ENCODE assay signal across 8 cellular contexts in genomic region chr1:36463404-36463772, GRCh38. TPM values are rescaled to one million over a fixed set of nuclear protein-coding genes. Genes with fewer than 3 reads are reported as not detected.
DNase-seq lines count a peak whose midpoint lies in the region; ATAC-seq and TF ChIP-seq lines count a peak whose summit lies in the region.

No MANE protein-coding gene starts in this region.

- no peak for TF ChIP-seq POLR2A in gastrocnemius medialis (IDR thresholded peaks at IDR 0.05)

- H3K4me1 Mint-ChIP-seq in GM23338 (peaks cover 23% of the 10 kb centered on the region), T-cell (peaks cover 38 to 43% (median 41%) of the 10 kb centered on the region in 3 donors), glutamatergic neuron (ENCODE audit: low read depth, unreplicated experiment) (peaks cover 3% of the 10 kb centered on the region)

- peaks cover 41% of the 10 kb centered on the region for H3K27me3 Mint-ChIP-seq in GM23338 (ENCODE audit: insufficient read depth, low read depth, poor library complexity)
- H3K27me3 Mint-ChIP-seq in T-cell: no peaks in the 10 kb centered on the region
- peaks cover 7% of the 10 kb centered on the region for H3K27me3 Mint-ChIP-seq in glutamatergic neuron (ENCODE audit: unreplicated experiment)

- no peaks in the 10 kb centered on the region for H3K9me3 ChIP-seq in gastrocnemius medialis

- H3K36me3 Mint-ChIP-seq in GM23338 (ENCODE audit: low read depth) (peaks cover 44% of the 10 kb centered on the region), T-cell (peaks cover 16% of the 10 kb centered on the region), glutamatergic neuron (ENCODE audit: unreplicated experiment) (no peaks in the 10 kb centered on the region)

- peaks cover 7% of the 10 kb centered on the region; the same call in 1 of the 2 replicates for H3K79me2 ChIP-seq in GM23338 (replicated peaks; ENCODE audit: insufficient read depth)

- H3K36me3 ChIP-seq in GM23338 (ENCODE audit: insufficient read depth) (peaks cover 12% of the 10 kb centered on the region; the same call in 1 of the 2 replicates), gastrocnemius medialis (peaks cover 0 to 29% of the 10 kb centered on the region in 2 donors)

- peak; percentile 30 for ATAC-seq in GM23338
- ATAC-seq in T-cell (replicated peaks in 1 of 4): no peak
- ATAC-seq in gastrocnemius medialis: no peak
- ATAC-seq in HG02870 (IDR thresholded peaks at IDR 0.05; ENCODE audit: unreplicated experiment): no peak

- H3K27ac Mint-ChIP-seq in GM23338 (peak overlapping the region; percentile 98), T-cell (peak overlapping the region; percentile 88 to 97), glutamatergic neuron (ENCODE audit: unreplicated experiment) (peak overlapping the region; percentile 89)

- H3F3A ChIP-seq in GM23338 (replicated peaks; ENCODE audit: low read depth): peaks cover 5% of the 10 kb centered on the region

- H3K4me3 ChIP-seq in GM23338 (peak overlapping the region; percentile 99), gastrocnemius medialis (peak overlapping the region; percentile 76 to 92 (median 86))

- H3K4me2 ChIP-seq in GM23338: peak overlapping the region; percentile 75

- in situ Hi-C loops in gastrocnemius medialis (cut with MboI; ENCODE audit: low sequenced_read_pairs in 4 of 4): no loop called here

- intact Hi-C loops in gastrocnemius medialis (cut with DNase I; ENCODE audit: low total_unique reads): loop anchor here (10.0 kb wide), 1 partner anchor 909 kb away; the partner anchor contains the start of genes KIAA0319L and NCDN

- H3K9me3 Mint-ChIP-seq in GM23338 (no peaks in the 10 kb centered on the region), T-cell (no peaks in the 10 kb centered on the region), glutamatergic neuron (ENCODE audit: unreplicated experiment) (no peaks in the 10 kb centered on the region)

- DNase-seq in GM23338 (ENCODE audit: low spot score): no peak
- no peak for DNase-seq in T-cell
- DNase-seq in glutamatergic neuron: no peak
- no peak for DNase-seq in gastrocnemius medialis
- DNase-seq in NK-92 treated with Interleukin-12 subunit alpha and Interleukin-12 subunit beta, amount 100 ng/mL, for 24 hours (lab: John Stamatoyannopoulos, UW): no peak
- DNase-seq in activated effector memory CD4-positive, alpha-beta T cell treated with anti-CD3 and anti-CD28 coated beads, Interleukin-2, amount 50 U/mL, for 16 hours: no peak
- no peak for DNase-seq in putamen (ENCODE audit: low spot score)

- H3K4me1 ChIP-seq in GM23338 (ENCODE audit: insufficient read depth) (peaks cover 12% of the 10 kb centered on the region; the same call in 1 of the 2 replicates), gastrocnemius medialis (peaks cover 18 to 20% of the 10 kb centered on the region in 2 donors)

- CTCF ChIA-PET in T-cell (lab: Charles Lee): interaction anchor here in 1 of 2 donors (1.0 kb wide), 1 partner anchor 13 kb away, joined by 4 read pairs; the partner anchor contains the start of gene OSCP1

- POLR2A ChIA-PET in T-cell (lab: Charles Lee): no interaction called here

- H3K4me3 Mint-ChIP-seq in GM23338: peak overlapping the region; percentile 97
- H3K4me3 Mint-ChIP-seq in T-cell: peak overlapping the region; percentile 95 to 100 (median 99)
- H3K4me3 Mint-ChIP-seq in glutamatergic neuron (ENCODE audit: unreplicated experiment): peak overlapping the region; percentile 98

- H3K27me3 ChIP-seq in GM23338 (ENCODE audit: insufficient read depth) (peaks cover 38% of the 10 kb centered on the region), gastrocnemius medialis (no peaks in the 10 kb centered on the region)

- H3K27ac ChIP-seq in GM23338 (ENCODE audit: low read depth) (peak overlapping the region; percentile 96), gastrocnemius medialis (peak overlapping the region; percentile 86 to 97 (median 96))

- no peaks in the 10 kb centered on the region for H3K9me2 ChIP-seq in GM23338 (ENCODE audit: insufficient read depth)

- no peak for TF ChIP-seq CTCF in GM23338 (conservative IDR thresholded peaks at IDR 0.05; ENCODE audit: low read depth in 2 of 2)
- TF ChIP-seq CTCF in glutamatergic neuron (IDR thresholded peaks at IDR 0.05; ENCODE audit: partially characterized antibody, unreplicated experiment): no peak
- TF ChIP-seq CTCF in gastrocnemius medialis (IDR thresholded peaks at IDR 0.05 in 4 of 5, conservative IDR thresholded peaks at IDR 0.05 in 1 of 5): no peak

- H2AFZ ChIP-seq in GM23338: peak overlapping the region; percentile 90; the same call in 1 of the 2 replicates

- H4K20me1 ChIP-seq in GM23338 (replicated peaks; ENCODE audit: insufficient read depth): 0 out of 2 replicates have a peak, but pooled peaks cover 5% of the 10 kb centered on the region

TF ChIP-seq in GM23338, 12 proteins besides CTCF, POLR2A, EP300 and RAD21:
- TF ChIP-seq ZNF331 (CRISPR knock-in tag; IDR thresholded peaks at IDR 0.05; ENCODE audit: low read depth): no peak
- TF ChIP-seq ZNF462 (CRISPR knock-in tag; IDR thresholded peaks at IDR 0.05): no peak
- TF ChIP-seq ZNF114 (CRISPR knock-in tag; IDR thresholded peaks at IDR 0.05): no peak
- TF ChIP-seq STAT1 (IDR thresholded peaks at IDR 0.05; ENCODE audit: unreplicated experiment): no peak

RNA-seq across cellular contexts. Expression of gene MRPS15, which starts 0.8 kb away (rescaled TPM):
- total RNA-seq in GM23338 (2014; rRNA removed; shearing (Covaris generic)): 86.4 and 105 TPM in 2 replicates
- polyA plus RNA-seq in GM23338 (2016; fragmentation: Nextera tagmentation; extraction: Ambion mirVana): 311 and 312 TPM in 2 replicates
- total RNA-seq in T-cell: 10 to 100 TPM; 25.7 to 37.3 (median 34.9) TPM
- total RNA-seq in glutamatergic neuron (ENCODE audit: unreplicated experiment): 65.4 TPM
- 100 to 1,000 TPM; 106 to 215 (median 160) TPM for total RNA-seq in gastrocnemius medialis

RNA-seq across cellular contexts. Expression of gene OSCP1, which starts 13.1 kb away (rescaled TPM):
- total RNA-seq in GM23338 (2014; rRNA removed; shearing (Covaris generic)): 0.58 and 2.2 TPM in 2 replicates
- 2.6 and 3.0 TPM in 2 replicates for polyA plus RNA-seq in GM23338 (2016; fragmentation: Nextera tagmentation; extraction: Ambion mirVana)
- 1 to 10 TPM in 1 of 5 donors, under 1 TPM in 4; 0.32 to 1.3 (median 0.68) TPM for total RNA-seq in T-cell
- total RNA-seq in glutamatergic neuron (ENCODE audit: unreplicated experiment): 6.3 TPM
- 1 to 10 TPM; 3.3 to 6.7 (median 4.7) TPM for total RNA-seq in gastrocnemius medialis

RNA-seq across cellular contexts. Expression of gene CSF3R, which starts 19.3 kb away (rescaled TPM):
- total RNA-seq in GM23338 (2014; rRNA removed; shearing (Covaris generic)): not detected in 2 replicates
- polyA plus RNA-seq in GM23338 (2016; fragmentation: Nextera tagmentation; extraction: Ambion mirVana): not detected in 2 replicates
- total RNA-seq in T-cell (1 to 10 TPM in 4 of 5 donors, under 1 TPM in 1; 0.25 to 2.1 (median 1.8) TPM), glutamatergic neuron (ENCODE audit: unreplicated experiment) (not detected), gastrocnemius medialis (1 to 10 TPM in 3 of 4 donors, under 1 TPM in 1; 0.29 to 6.4 (median 3.9) TPM)
